Comparison of ENCODE assay signal across 8 cellular contexts in the genomic region with DNA sequence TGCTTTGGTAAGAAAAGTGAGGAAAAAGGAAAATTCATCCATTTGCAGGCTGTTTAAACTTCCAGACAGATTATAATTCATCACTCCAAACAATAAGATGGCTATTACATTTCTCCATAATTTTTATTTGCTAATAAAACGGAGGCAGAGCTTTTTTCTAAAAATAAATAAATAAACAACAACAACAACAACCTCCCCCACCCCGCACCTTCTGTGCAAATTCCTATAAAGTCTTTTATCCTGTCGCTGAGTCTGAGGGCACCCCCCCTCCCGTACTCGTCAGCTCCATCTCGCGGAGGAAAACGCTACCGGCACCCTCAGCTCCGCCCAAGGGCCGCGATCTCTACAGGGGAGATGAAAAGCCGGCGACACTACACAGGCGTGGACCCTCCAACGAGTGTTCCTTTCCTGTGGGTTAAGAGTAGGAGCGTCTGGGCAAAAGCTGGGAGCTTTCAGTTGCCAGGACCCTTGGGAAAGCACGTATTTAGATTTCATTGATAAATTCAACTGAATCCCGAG. TPM values are rescaled to one million over a fixed set of nuclear protein-coding genes. Genes with fewer than 3 reads are reported as not detected.
DNase-seq lines count a peak whose midpoint lies in the region; TF ChIP-seq lines count a peak whose summit lies in the region.

No MANE protein-coding gene starts in this region.

- peak overlapping the region; percentile 94 for H2AFZ ChIP-seq in SK-N-SH (ENCODE audit: low read depth)

- peak overlapping the region; percentile 83 for H3K4me3 ChIP-seq in HFF-Myc (replicated peaks; ENCODE audit: low read depth, low read length)
- peak overlapping the region; percentile 79 to 85 for H3K4me3 ChIP-seq in SK-N-SH (ENCODE audit: low read depth in 2 of 2, low read length in 1 of 2)
- H3K4me3 ChIP-seq in suprapubic skin, result peak overlapping the region; percentile 99

- H3K4me1 ChIP-seq in SK-N-SH (ENCODE audit: control insufficient read depth in 1 of 2, insufficient read depth in 2 of 2, low read depth in 1 of 2, low read length in 1 of 2), result peaks cover 0 to 6% of the 10 kb centered on the region in 2 experiments; a peak in 3 of 4 replicates
- H3K4me1 ChIP-seq in suprapubic skin, result peaks cover 33% of the 10 kb centered on the region

- peaks cover 35% of the 10 kb centered on the region for H3K79me2 ChIP-seq in SK-N-SH (ENCODE audit: insufficient read depth)

- under 1% methylated on average over 19 of the region's 19 CpGs for WGBS in SK-N-SH (ENCODE audit: low lambda C conversion rate)
- under 1% methylated on average over 19 of the region's 19 CpGs for WGBS in suprapubic skin

- peak; percentile 84 for TF ChIP-seq CTCF in HFF-Myc (IDR thresholded peaks at IDR 0.05; ENCODE audit: low read depth, low read length, missing control alignments)
- TF ChIP-seq CTCF in SK-N-SH (IDR thresholded peaks at IDR 0.05), result peak; percentile 87
- TF ChIP-seq CTCF in suprapubic skin (IDR thresholded peaks at IDR 0.05), result peak; percentile 66 to 86

- no peak for TF ChIP-seq EP300 in SK-N-SH (IDR thresholded peaks at IDR 0.05; ENCODE audit: borderline replicate concordance in 1 of 2, low read depth in 1 of 2, low read length in 1 of 2)
- TF ChIP-seq EP300 in suprapubic skin (IDR thresholded peaks at IDR 0.05), result no peak

- POLR2A ChIA-PET in SK-N-SH (lab: Yijun Ruan, JAX), result interaction anchor here (0.5 to 1.2 kb wide), 3 partner anchors 134 to 137 kb away, joined by 3 to 9 read pairs (median 5); partner anchors contain the start of gene RNF7

- H3K36me3 ChIP-seq in SK-N-SH (replicated peaks in 1 of 2; ENCODE audit: control insufficient read depth in 1 of 2, insufficient read depth in 2 of 2, low read length in 1 of 2), result no peaks in the 10 kb centered on the region
- H3K36me3 ChIP-seq in suprapubic skin, result no peaks in the 10 kb centered on the region

- peaks cover 4% of the 10 kb centered on the region for H3F3A ChIP-seq in SK-N-SH (replicated peaks; ENCODE audit: insufficient read depth)

- no peaks in the 10 kb centered on the region for H3K27me3 ChIP-seq in SK-N-SH (ENCODE audit: insufficient read depth)
- H3K27me3 ChIP-seq in suprapubic skin, result no peaks in the 10 kb centered on the region

- H3K9me3 ChIP-seq in SK-N-SH (no peaks in the 10 kb centered on the region), suprapubic skin (no peaks in the 10 kb centered on the region)

- TF ChIP-seq POLR2A in suprapubic skin (IDR thresholded peaks at IDR 0.05), result no peak

- H3K9ac ChIP-seq in SK-N-SH, result peak overlapping the region; percentile 81

- peaks cover 13% of the 10 kb centered on the region; the same call in 1 of the 2 replicates for H4K20me1 ChIP-seq in SK-N-SH (ENCODE audit: insufficient read depth)

- no peaks in the 10 kb centered on the region for H3K9me2 ChIP-seq in SK-N-SH

- H3K4me2 ChIP-seq in SK-N-SH, result peak overlapping the region; percentile 68

- peak; percentile 70 for TF ChIP-seq RAD21 in SK-N-SH (IDR thresholded peaks at IDR 0.05; ENCODE audit: low read length)

- DNase-seq in ELF-1 (ENCODE audit: low read depth, low spot score) (peak; percentile 90), HFF-Myc (ENCODE audit: extremely low read depth, low read depth) (peak; percentile 37), NCI-H1048 (lab: John Stamatoyannopoulos, UW) (peak; percentile 58), SK-N-SH (peak; percentile 88), globus pallidus (ENCODE audit: low spot score) (peak; percentile 91), nucleus accumbens (lab: John Stamatoyannopoulos, UW) (peak; percentile 11 to 91 (median 72)), suprapubic skin (ENCODE audit: low spot score in 2 of 2) (peak; percentile 94 to 95)
- peak; percentile 85 for DNase-seq in activated naive CD4-positive, alpha-beta T cell treated with anti-CD3 and anti-CD28 coated beads, Interleukin-2, amount 50 U/mL, for 16 hours

- CTCF ChIA-PET in SK-N-SH (lab: Yijun Ruan, JAX), result interaction anchor here (0.6 to 2.3 kb wide), 41 partner anchors 9 to 564 kb away, joined by 3 to 45 read pairs (median 4); partner anchors contain the start of gene RNF7

- H3K27ac ChIP-seq in SK-N-SH (ENCODE audit: low read depth in 2 of 2, low read length in 1 of 2) (peak overlapping the region; percentile 95), suprapubic skin (peak overlapping the region; percentile 97)

TF ChIP-seq in SK-N-SH, 30 proteins besides CTCF, POLR2A, EP300 and RAD21:
- TF ChIP-seq, protein P1, sequence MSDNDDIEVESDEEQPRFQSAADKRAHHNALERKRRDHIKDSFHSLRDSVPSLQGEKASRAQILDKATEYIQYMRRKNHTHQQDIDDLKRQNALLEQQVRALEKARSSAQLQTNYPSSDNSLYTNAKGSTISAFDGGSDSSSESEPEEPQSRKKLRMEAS (IDR thresholded peaks at IDR 0.05; ENCODE audit: low read depth), result 0 out of 2 replicates have a peak, but pooled peaks have one; percentile 27
- TF ChIP-seq FOXJ3 (CRISPR knock-in tag; IDR thresholded peaks at IDR 0.05), result no peak
- TF ChIP-seq CHD2 (IDR thresholded peaks at IDR 0.05; ENCODE audit: low read length, partially characterized antibody), result peak; percentile 18
- TF ChIP-seq TAF1 (IDR thresholded peaks at IDR 0.05; ENCODE audit: borderline replicate concordance, low read depth, low read length), result no peak
- peak; percentile 29; the same call in 1 of the 2 replicates for TF ChIP-seq TCF12 (IDR thresholded peaks at IDR 0.05)
- peak; percentile 24; the same call in 1 of the 2 replicates for TF ChIP-seq RCOR1 (IDR thresholded peaks at IDR 0.05; ENCODE audit: low read length)
- TF ChIP-seq SIN3A (IDR thresholded peaks at IDR 0.05; ENCODE audit: borderline replicate concordance, low read depth, low read length), result 0 out of 2 replicates have a peak, but pooled peaks have one; percentile 50
- peak; percentile 80 for TF ChIP-seq SMC3 (IDR thresholded peaks at IDR 0.05; ENCODE audit: low read depth, low read length)
- peak; percentile 86 for TF ChIP-seq MXI1 (IDR thresholded peaks at IDR 0.05; ENCODE audit: low read depth, low read length)
- TF ChIP-seq GABPA (IDR thresholded peaks at IDR 0.05; ENCODE audit: low read depth), result no peak
- no peak for TF ChIP-seq JUND (IDR thresholded peaks at IDR 0.05)
- no peak; the same call in 1 of the 2 replicates for TF ChIP-seq RFX5 (IDR thresholded peaks at IDR 0.05; ENCODE audit: low read length)
- TF ChIP-seq YY1 (IDR thresholded peaks at IDR 0.05; ENCODE audit: low read depth), result 0 out of 2 replicates have a peak, but pooled peaks have one; percentile 24
- TF ChIP-seq ELF1 (IDR thresholded peaks at IDR 0.05), result no peak
- no peak for TF ChIP-seq FOSL2 (IDR thresholded peaks at IDR 0.05; ENCODE audit: borderline replicate concordance, low read depth)

RNA-seq across cellular contexts. Expression of gene ATP1B3, which starts 1.0 kb away (rescaled TPM):
- 74.6 and 86.3 TPM in 2 replicates for polyA plus RNA-seq in SK-N-SH (2012; rRNA removed)
- polyA plus RNA-seq in SK-N-SH (2012; cell fraction: cytosol; rRNA removed), result 121 and 169 TPM in 2 replicates
- 49.8 and 108 TPM in 2 replicates for polyA plus RNA-seq in SK-N-SH (2012; cell fraction: nucleus; rRNA removed)
- total RNA-seq in suprapubic skin, result 100 to 1,000 TPM; 117 to 190 (median 154) TPM

Comparison
In these comparisons a context has a peak if more than half of its experiments do, and no peak if none do; other contexts are left out.
1. Peak in every context shown above with its lines: DNase-seq, H3K4me3 ChIP-seq and H3K27ac ChIP-seq.
2. DNase-seq: peak in every context shown above with its lines; median percentile 94 in suprapubic skin; 91 in globus pallidus; 90 in ELF-1; 88 in SK-N-SH; 85 in activated naive CD4-positive, alpha-beta T cell treated with anti-CD3 and anti-CD28 coated beads, Interleukin-2, amount 50 U/mL, for 16 hours; 72 in nucleus accumbens; 58 in NCI-H1048; 37 in HFF-Myc.